In the genomic region with DNA sequence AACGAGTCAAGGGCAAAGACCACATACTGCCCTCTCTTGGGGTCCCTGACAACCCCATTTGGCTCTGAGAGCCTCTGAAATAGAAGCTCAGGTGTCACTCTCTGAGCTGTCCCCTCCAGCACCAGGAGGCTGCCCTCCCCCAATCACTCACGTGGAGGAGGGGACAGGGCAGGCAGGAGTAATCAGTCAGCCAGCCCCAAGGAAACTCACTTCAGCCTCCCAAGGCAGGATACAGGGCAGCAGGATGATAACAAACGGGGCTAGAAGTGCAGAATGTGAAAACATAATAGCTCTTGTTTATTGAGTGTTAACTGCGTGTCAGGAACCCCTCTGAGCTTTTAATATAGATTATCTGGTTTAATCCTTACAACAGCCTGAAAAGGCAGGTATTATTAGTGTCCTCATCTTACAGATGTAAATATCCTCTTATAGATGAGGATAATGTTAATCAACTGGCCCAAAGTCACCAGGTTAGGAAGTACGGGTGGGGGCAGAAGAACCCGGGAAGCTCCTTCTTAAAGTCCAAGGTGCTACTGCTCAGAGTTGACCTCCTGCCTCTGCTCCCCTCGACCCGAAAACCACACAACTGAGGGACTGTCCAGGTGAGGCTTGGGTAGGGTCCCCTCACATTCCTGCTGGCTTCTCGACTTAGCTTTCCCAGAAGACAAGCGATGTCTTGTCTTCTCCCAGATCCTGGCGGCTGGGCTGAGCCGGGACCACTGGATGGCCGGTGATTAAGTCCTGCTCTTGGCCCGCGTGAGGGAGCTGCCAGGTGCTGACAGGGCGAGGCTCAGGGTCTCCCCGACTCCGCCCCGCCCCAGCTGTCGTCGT, we compare ENCODE assay signal across 11 cellular contexts. TPM values are rescaled to one million over a fixed set of nuclear protein-coding genes. Genes with fewer than 3 reads are reported as not detected.
DNase-seq lines count a peak whose midpoint lies in the region; ATAC-seq, FAIRE-seq and TF ChIP-seq lines count a peak whose summit lies in the region.
"Had no signal": no experiment of that assay in that cellular context is flagged by ENCODE, and none has a peak within 500 bp of the region (broad histone marks: within the 10 kb centered on the region; RNA-seq: fewer than 3 reads in every experiment).

No MANE protein-coding gene starts in this region.

- no peaks in the 10 kb centered on the region for H4K20me1 ChIP-seq in endothelial cell of umbilical vein (replicated peaks; ENCODE audit: control insufficient read depth, extremely low read depth, insufficient read depth, low read length)

- peak; percentile 0 to 1 for ATAC-seq in activated T-cell treated with anti-CD3 and anti-CD28 coated beads, Interleukin-2, amount 50 U/mL, for 72 hours (replicated peaks in 1 of 2)
- ATAC-seq in upper lobe of left lung (ENCODE audit: low FRiP score in 2 of 2) (no peak), HG03175 (IDR thresholded peaks at IDR 0.05; ENCODE audit: unreplicated experiment) (no peak), HG03039 (IDR thresholded peaks at IDR 0.05; ENCODE audit: unreplicated experiment) (no peak)

- H3K36me3 ChIP-seq in endothelial cell of umbilical vein (ENCODE audit: control insufficient read depth in 2 of 2, extremely low read depth in 1 of 2, insufficient read depth in 2 of 2, low read length in 2 of 2): no peaks in the 10 kb centered on the region
- H3K36me3 ChIP-seq in upper lobe of left lung: no peaks in the 10 kb centered on the region
- H3K36me3 ChIP-seq: sigmoid colon had no signal

- WGBS in upper lobe of left lung, 2 donors: 8 to 10% methylated on average over 8 to 21 of the region's 21 CpGs

- intact Hi-C loops in endothelial cell of umbilical vein (cut with micrococcal nuclease): loop anchor here (1.0 to 2.0 kb wide), 4 partner anchors 140 to 312 kb away; partner anchors contain the start of genes ARHGAP1, ATG13, HARBI1 and ZNF408

- H3K4me2 ChIP-seq in endothelial cell of umbilical vein (ENCODE audit: insufficient read depth, low read length): no peak overlapping the region

- H3K9ac ChIP-seq in endothelial cell of umbilical vein (replicated peaks; ENCODE audit: extremely low read depth, insufficient read depth, low read length): no peak overlapping the region

- H3K9me3 ChIP-seq in endothelial cell of umbilical vein (replicated peaks; ENCODE audit: control insufficient read depth, insufficient read depth, low read length) (no peaks in the 10 kb centered on the region), upper lobe of left lung (no peaks in the 10 kb centered on the region)
- H3K9me3 ChIP-seq: sigmoid colon had no signal

- no peak for DNase-seq in activated T-cell treated with anti-CD3 and anti-CD28 coated beads, Interleukin-2, amount 50 U/mL, for 72 hours
- no peak for DNase-seq in activated T-cell treated with anti-CD3 and anti-CD28 coated beads, Interleukin-2, amount 50 U/mL, for 24 hours
- DNase-seq in endothelial cell of umbilical vein (ENCODE audit: low read depth, low spot score) (no peak), skeletal muscle cell (ENCODE audit: low read depth) (no peak), upper lobe of left lung (no peak)

- POLR2A ChIA-PET in endothelial cell of umbilical vein (lab: Charles Lee): interaction anchor here (1.1 kb wide), 1 partner anchor 8 kb away, joined by 5 read pairs; no protein-coding TSS in a partner anchor

- BruUV-seq in endothelial cell of umbilical vein (replicated peaks; lab: Mats Ljungman, UMichigan): no TSS peak

- peaks cover 3% of the 10 kb centered on the region for H3K4me1 ChIP-seq in endothelial cell of umbilical vein (ENCODE audit: control insufficient read depth, extremely low read depth, insufficient read depth, low read length)
- H3K4me1 ChIP-seq in upper lobe of left lung: peaks cover 29 to 46% (median 40%) of the 10 kb centered on the region in 4 donors

- CTCF ChIA-PET in endothelial cell of umbilical vein (lab: Charles Lee): interaction anchor here (0.6 to 7.2 kb wide), 30 partner anchors 10 to 229 kb away, joined by 3 to 99 read pairs (median 4); partner anchors contain the start of gene ATG13

- no peak for TF ChIP-seq EP300 in upper lobe of left lung (IDR thresholded peaks at IDR 0.05)

- TF ChIP-seq CTCF in endothelial cell of umbilical vein (IDR thresholded peaks at IDR 0.05; ENCODE audit: extremely low read depth in 1 of 2, insufficient read depth in 1 of 2, low read depth in 1 of 2, low read length in 2 of 2): no peak
- TF ChIP-seq CTCF in upper lobe of left lung (IDR thresholded peaks at IDR 0.05): no peak

- no peaks in the 10 kb centered on the region for H3K36me3 Mint-ChIP-seq in activated T-cell treated with anti-CD3 and anti-CD28 coated beads, Interleukin-2, amount 50 U/mL, for 72 hours (ENCODE audit: insufficient read depth in 2 of 2)
- no peaks in the 10 kb centered on the region for H3K36me3 Mint-ChIP-seq in activated T-cell treated with anti-CD3 and anti-CD28 coated beads, Interleukin-2, amount 50 U/mL, for 24 hours (ENCODE audit: low read depth)

- peaks cover 23 to 39% of the 10 kb centered on the region in 2 experiments for H3K27me3 ChIP-seq in endothelial cell of umbilical vein (ENCODE audit: control insufficient read depth in 2 of 2, insufficient read depth in 2 of 2, low read length in 2 of 2)
- H3K27me3 ChIP-seq in upper lobe of left lung: peaks cover 0 to 52% (median 32%) of the 10 kb centered on the region in 4 donors

- FAIRE-seq in endothelial cell of umbilical vein (lab: Jason Lieb, UNC): no peak
- FAIRE-seq: islet of Langerhans had no signal

- H3K9me3 Mint-ChIP-seq in activated T-cell treated with anti-CD3 and anti-CD28 coated beads, Interleukin-2, amount 50 U/mL, for 72 hours: no peaks in the 10 kb centered on the region
- H3K9me3 Mint-ChIP-seq in activated T-cell treated with anti-CD3 and anti-CD28 coated beads, Interleukin-2, amount 50 U/mL, for 24 hours: no peaks in the 10 kb centered on the region
- H3K9me3 Mint-ChIP-seq: dendritic cell treated with granulocyte-macrophage colony-stimulating factor and Interleukin-4, amounts not matched to agents 40 ng/mL and 50 ng/mL, for 4 days had no signal

- H3K4me3 Mint-ChIP-seq in activated T-cell treated with anti-CD3 and anti-CD28 coated beads, Interleukin-2, amount 50 U/mL, for 72 hours: peak overlapping the region; percentile 82 to 84
- no peak overlapping the region for H3K4me3 Mint-ChIP-seq in activated T-cell treated with anti-CD3 and anti-CD28 coated beads, Interleukin-2, amount 50 U/mL, for 24 hours

- H3K27ac Mint-ChIP-seq in activated T-cell treated with anti-CD3 and anti-CD28 coated beads, Interleukin-2, amount 50 U/mL, for 72 hours: no peak overlapping the region
- no peak overlapping the region for H3K27ac Mint-ChIP-seq in activated T-cell treated with anti-CD3 and anti-CD28 coated beads, Interleukin-2, amount 50 U/mL, for 24 hours
- H3K27ac Mint-ChIP-seq: dendritic cell treated with granulocyte-macrophage colony-stimulating factor and Interleukin-4, amounts not matched to agents 40 ng/mL and 50 ng/mL, for 4 days had no signal

- H3K27me3 Mint-ChIP-seq in activated T-cell treated with anti-CD3 and anti-CD28 coated beads, Interleukin-2, amount 50 U/mL, for 72 hours (ENCODE audit: low read depth): peaks cover 75% of the 10 kb centered on the region
- peaks cover 79% of the 10 kb centered on the region for H3K27me3 Mint-ChIP-seq in activated T-cell treated with anti-CD3 and anti-CD28 coated beads, Interleukin-2, amount 50 U/mL, for 24 hours

- dilution Hi-C loops in endothelial cell of umbilical vein (cut with MboI; ENCODE audit: extremely low pct_ligation_motif_present, low sequenced_read_pairs): no loop called here

- H3K4me3 ChIP-seq in endothelial cell of umbilical vein (replicated peaks in 1 of 3; ENCODE audit: insufficient read depth in 1 of 3, low read depth in 1 of 3, low read length in 3 of 3): no peak overlapping the region
- H3K4me3 ChIP-seq in skeletal muscle cell (ENCODE audit: low read depth, low read length): peak overlapping the region; percentile 55
- peak overlapping the region in 1 of 4 donors; percentile 50 for H3K4me3 ChIP-seq in upper lobe of left lung

- H3K9me1 ChIP-seq in endothelial cell of umbilical vein (replicated peaks; ENCODE audit: control insufficient read depth, extremely low read depth, insufficient read depth, low read length): no peaks in the 10 kb centered on the region

- H3K27ac ChIP-seq in endothelial cell of umbilical vein (ENCODE audit: insufficient read depth, low read depth, low read length) (no peak overlapping the region), upper lobe of left lung (no peak overlapping the region)
- H3K27ac ChIP-seq: sigmoid colon had no signal

- H2AFZ ChIP-seq in endothelial cell of umbilical vein (ENCODE audit: low read depth, low read length): no peak overlapping the region

- TF ChIP-seq POLR2A in endothelial cell of umbilical vein (IDR thresholded peaks at IDR 0.05; ENCODE audit: low read depth, low read length) (no peak), upper lobe of left lung (IDR thresholded peaks at IDR 0.05) (no peak)

- peaks cover 41% of the 10 kb centered on the region for H3K4me1 Mint-ChIP-seq in activated T-cell treated with anti-CD3 and anti-CD28 coated beads, Interleukin-2, amount 50 U/mL, for 72 hours (ENCODE audit: low read depth)
- H3K4me1 Mint-ChIP-seq in activated T-cell treated with anti-CD3 and anti-CD28 coated beads, Interleukin-2, amount 50 U/mL, for 24 hours (ENCODE audit: low read depth): peaks cover 37% of the 10 kb centered on the region

- no peaks in the 10 kb centered on the region for H3K79me2 ChIP-seq in endothelial cell of umbilical vein (ENCODE audit: control insufficient read depth, insufficient read depth, low read length)

RNA-seq across cellular contexts. Expression of gene CHRM4, which starts 2.7 kb away (rescaled TPM):
- total RNA-seq in activated T-cell treated with anti-CD3 and anti-CD28 coated beads, Interleukin-2, amount 50 U/mL, for 72 hours: under 1 TPM; 0.26 to 0.63 TPM
- polyA plus RNA-seq in PFSK-1 (2012; ENCODE audit: insufficient read length, low read depth): 1.3 TPM
- total RNA-seq in endothelial cell of umbilical vein (0.22 TPM in 1 of 2 replicates, not detected in the other), upper lobe of left lung (1 to 10 TPM in 1 of 6 donors, under 1 TPM in 3, not detected in 2; 0.34 to 1.4 (median 0.53) TPM)
- polyA plus RNA-seq in endothelial cell of umbilical vein: 0.04 and 0.13 TPM in 2 replicates
- polyA plus RNA-seq in endothelial cell of umbilical vein (2011; cell fraction: cytosol; rRNA removed): 0.05 and 0.13 TPM in 2 replicates
- 0.29 and 0.38 TPM in 2 replicates for polyA plus RNA-seq in endothelial cell of umbilical vein (2011; cell fraction: nucleus; rRNA removed)
- polyA plus RNA-seq in endothelial cell of umbilical vein (2012): 0.21 and 0.27 TPM in 2 replicates
- 0.19 TPM in 1 of 2 replicates, not detected in the other for polyA minus RNA-seq in endothelial cell of umbilical vein
- polyA minus RNA-seq in endothelial cell of umbilical vein (2011; cell fraction: cytosol; rRNA and poly(A)+ RNA removed): not detected
- 0.58 TPM in 1 of 2 replicates, not detected in the other for polyA minus RNA-seq in endothelial cell of umbilical vein (2011; cell fraction: nucleus; rRNA and poly(A)+ RNA removed)

RNA-seq across cellular contexts. Expression of gene MDK, which starts 7.4 kb away (rescaled TPM):
- total RNA-seq in activated T-cell treated with anti-CD3 and anti-CD28 coated beads, Interleukin-2, amount 50 U/mL, for 72 hours: 10 to 100 TPM; 11.9 to 12.8 TPM
- polyA plus RNA-seq in PFSK-1 (2012; ENCODE audit: insufficient read length, low read depth): 401 TPM
- 331 and 336 TPM in 2 replicates for total RNA-seq in endothelial cell of umbilical vein
- 893 and 985 TPM in 2 replicates for polyA plus RNA-seq in endothelial cell of umbilical vein
- polyA plus RNA-seq in endothelial cell of umbilical vein (2011; cell fraction: cytosol; rRNA removed): 1,084 and 1,357 TPM in 2 replicates
- polyA plus RNA-seq in endothelial cell of umbilical vein (2011; cell fraction: nucleus; rRNA removed): 265 and 313 TPM in 2 replicates
- polyA plus RNA-seq in endothelial cell of umbilical vein (2012): 568 and 909 TPM in 2 replicates
- 140 and 146 TPM in 2 replicates for polyA minus RNA-seq in endothelial cell of umbilical vein
- not detected for polyA minus RNA-seq in endothelial cell of umbilical vein (2011; cell fraction: cytosol; rRNA and poly(A)+ RNA removed)
- 15.5 and 33.7 TPM in 2 replicates for polyA minus RNA-seq in endothelial cell of umbilical vein (2011; cell fraction: nucleus; rRNA and poly(A)+ RNA removed)
- 10 to 100 TPM in 5 of 6 donors, not detected in 1; 14.3 to 44.8 (median 34.1) TPM for total RNA-seq in upper lobe of left lung

RNA-seq across cellular contexts. Expression of gene DGKZ, which starts 41.6 kb away (rescaled TPM):
- 10 to 100 TPM; 84.2 to 94.0 TPM for total RNA-seq in activated T-cell treated with anti-CD3 and anti-CD28 coated beads, Interleukin-2, amount 50 U/mL, for 72 hours
- polyA plus RNA-seq in PFSK-1 (2012; ENCODE audit: insufficient read length, low read depth): 128 TPM
- total RNA-seq in endothelial cell of umbilical vein (87.1 and 88.8 TPM in 2 replicates), upper lobe of left lung (100 to 1,000 TPM in 2 of 6 donors, 10 to 100 TPM in 4; 55.1 to 145 (median 65.5) TPM)
- polyA plus RNA-seq in endothelial cell of umbilical vein: 127 and 170 TPM in 2 replicates
- polyA plus RNA-seq in endothelial cell of umbilical vein (2011; cell fraction: cytosol; rRNA removed): 69.0 and 76.0 TPM in 2 replicates
- 204 and 251 TPM in 2 replicates for polyA plus RNA-seq in endothelial cell of umbilical vein (2011; cell fraction: nucleus; rRNA removed)
- polyA plus RNA-seq in endothelial cell of umbilical vein (2012): 59.6 and 63.6 TPM in 2 replicates
- polyA minus RNA-seq in endothelial cell of umbilical vein: 55.0 and 79.1 TPM in 2 replicates
- 71.7 TPM for polyA minus RNA-seq in endothelial cell of umbilical vein (2011; cell fraction: cytosol; rRNA and poly(A)+ RNA removed)
- 47.8 and 91.7 TPM in 2 replicates for polyA minus RNA-seq in endothelial cell of umbilical vein (2011; cell fraction: nucleus; rRNA and poly(A)+ RNA removed)

Comparison
In these comparisons a context has a peak if more than half of its experiments do, and no peak if none do; other contexts are left out.
1. ATAC-seq: peak in activated T-cell treated with anti-CD3 and anti-CD28 coated beads, Interleukin-2, amount 50 U/mL, for 72 hours (2 of 2); none in upper lobe of left lung (0 of 2), HG03175 (single experiment) and HG03039 (single experiment).